Comparison of ENCODE assay signal across 15 cellular contexts in the genomic region with DNA sequence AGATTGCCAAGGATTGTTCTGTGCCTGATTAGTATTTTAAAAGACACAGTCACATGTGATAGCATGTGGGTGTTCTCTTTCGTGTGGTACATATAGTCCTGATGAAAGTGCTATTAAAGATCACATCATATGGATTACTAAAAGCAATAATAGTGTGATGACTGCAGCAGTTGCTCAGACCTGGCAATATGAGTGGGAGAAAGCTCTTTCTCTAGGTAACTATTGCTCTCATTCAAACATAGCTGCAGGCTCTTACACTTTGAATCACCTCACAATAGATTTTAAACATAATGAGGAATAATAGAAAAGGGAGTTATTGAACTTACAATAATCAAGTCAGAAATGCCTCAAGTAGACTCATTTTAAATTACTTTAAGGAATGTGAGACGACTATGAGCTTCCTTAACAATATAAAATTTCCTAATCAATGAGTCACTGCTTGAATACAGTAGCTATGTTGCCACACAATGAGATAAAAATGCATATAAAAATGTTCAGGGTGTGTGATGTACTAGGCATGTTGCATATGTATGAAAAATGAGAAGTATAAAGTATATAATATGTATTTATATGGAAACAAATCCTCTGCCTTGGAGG.
DNase-seq lines count a peak whose midpoint lies in the region; ATAC-seq and TF ChIP-seq lines count a peak whose summit lies in the region.
"Had no signal": no experiment of that assay in that cellular context is flagged by ENCODE, and none has a peak within 500 bp of the region (broad histone marks: within the 10 kb centered on the region; RNA-seq: fewer than 3 reads in every experiment).

No MANE protein-coding gene starts in this region.

- H3K23ac ChIP-seq in mesenchymal stem cell (ENCODE audit: low read length in 2 of 2) = no peak overlapping the region

- no peak overlapping the region for H2BK120ac ChIP-seq in mesenchymal stem cell (ENCODE audit: low read depth, low read length)

- H2AK5ac ChIP-seq in mesenchymal stem cell (ENCODE audit: low read length, severe bottlenecking) = no peak overlapping the region

- no peak overlapping the region for H2BK5ac ChIP-seq in mesenchymal stem cell (ENCODE audit: low read depth, low read length, poor library complexity, severe bottlenecking)

- H3K9me3 ChIP-seq in mesenchymal stem cell (ENCODE audit: control insufficient read depth, low read length) = no peaks in the 10 kb centered on the region
- no peaks in the 10 kb centered on the region for H3K9me3 ChIP-seq in MG63
- H3K9me3 ChIP-seq: BLaER1, tibial nerve had no signal

- WGBS in mesenchymal stem cell = 50% methylated on average over 1 of the region's 2 CpGs

- no peak for ATAC-seq in GM21423 (IDR thresholded peaks at IDR 0.05; ENCODE audit: unreplicated experiment)
- ATAC-seq in HG03432 (IDR thresholded peaks at IDR 0.05; ENCODE audit: unreplicated experiment) = no peak
- ATAC-seq in HG02588 (IDR thresholded peaks at IDR 0.05; ENCODE audit: unreplicated experiment) = no peak

- H2AFZ ChIP-seq in mesenchymal stem cell (ENCODE audit: low read depth, low read length) = no peak overlapping the region

- H3K4ac ChIP-seq in mesenchymal stem cell (ENCODE audit: low read depth in 1 of 2, low read length in 2 of 2) = no peak overlapping the region

- H3K27ac ChIP-seq in mesenchymal stem cell (ENCODE audit: low read length, poor library complexity, severe bottlenecking) = peak overlapping the region; percentile 32
- H3K27ac ChIP-seq: BLaER1, tibial nerve had no signal

- no peak overlapping the region for H2BK12ac ChIP-seq in mesenchymal stem cell (ENCODE audit: low read length in 2 of 2)

- no peaks in the 10 kb centered on the region for H3K79me1 ChIP-seq in mesenchymal stem cell (replicated peaks; ENCODE audit: low read length, poor library complexity, severe bottlenecking)

- H3K36me3 ChIP-seq in mesenchymal stem cell (ENCODE audit: control insufficient read depth in 1 of 2, insufficient read depth in 2 of 2, low read depth in 1 of 2, low read length in 2 of 2) = no peaks in the 10 kb centered on the region
- H3K36me3 ChIP-seq in MG63 = no peaks in the 10 kb centered on the region
- H3K36me3 ChIP-seq: BLaER1, tibial nerve had no signal

- no peaks in the 10 kb centered on the region for H3K4me1 ChIP-seq in mesenchymal stem cell (ENCODE audit: control insufficient read depth, insufficient read depth, low read depth, low read length)
- H3K4me1 ChIP-seq: BLaER1, tibial nerve had no signal

- no peak overlapping the region for H4K8ac ChIP-seq in mesenchymal stem cell (ENCODE audit: low read length)

- DNase-seq in AG10803 (ENCODE audit: low read depth) (peak; percentile 83), NCI-H226 (peak; percentile 53), choroid plexus epithelial cell (ENCODE audit: low read depth) (peak; percentile 80), mesenchymal stem cell (peak; percentile 56), MG63 (no peak)
- DNase-seq: activated CD8-positive, alpha-beta memory T cell treated with anti-CD3 and anti-CD28 coated beads for 24 hours; cerebellar nuclear complex; H9; NCI-H2081; stimulated activated CD8-positive, alpha-beta memory T cell treated with anti-CD3 and anti-CD28 coated beads, Interleukin-4, amount 100 ng/mL, for 48 hours had no signal

- no peak overlapping the region for H3K9ac ChIP-seq in mesenchymal stem cell (ENCODE audit: low read length)
- H3K9ac ChIP-seq: BLaER1 had no signal

- H3K27me3 ChIP-seq in mesenchymal stem cell (ENCODE audit: control insufficient read depth in 1 of 2, insufficient read depth in 1 of 2, low read length in 2 of 2) = no peaks in the 10 kb centered on the region
- H3K27me3 ChIP-seq in MG63 = no peaks in the 10 kb centered on the region
- H3K27me3 ChIP-seq: BLaER1, tibial nerve had no signal

- H3K4me3 ChIP-seq in AG10803 (ENCODE audit: low read length) (no peak overlapping the region), choroid plexus epithelial cell (ENCODE audit: low read depth, low read length) (no peak overlapping the region), mesenchymal stem cell (ENCODE audit: insufficient read depth in 1 of 2, low read depth in 1 of 2, low read length in 2 of 2) (no peak overlapping the region), MG63 (no peak overlapping the region)
- H3K4me3 ChIP-seq: BLaER1, tibial nerve had no signal

- no peak overlapping the region for H2BK15ac ChIP-seq in mesenchymal stem cell (ENCODE audit: low read depth, poor library complexity, severe bottlenecking)

- H4K91ac ChIP-seq in mesenchymal stem cell (ENCODE audit: low read length) = no peak overlapping the region

- H3K18ac ChIP-seq in mesenchymal stem cell (ENCODE audit: low read depth in 1 of 2, low read length in 2 of 2) = no peak overlapping the region

- no peak for TF ChIP-seq CTCF in AG10803 (conservative IDR thresholded peaks at IDR 0.05; ENCODE audit: low read length)
- TF ChIP-seq CTCF in choroid plexus epithelial cell (conservative IDR thresholded peaks at IDR 0.05; ENCODE audit: low read depth, low read length) = no peak

- no peak overlapping the region for H3K14ac ChIP-seq in mesenchymal stem cell (ENCODE audit: low read length in 2 of 2)

- no peak overlapping the region for H3K4me2 ChIP-seq in mesenchymal stem cell (ENCODE audit: low read length, poor library complexity, severe bottlenecking)
- H3K4me2 ChIP-seq: BLaER1 had no signal
